Comparison of ENCODE assay signal across 8 cellular contexts in the genomic region with DNA sequence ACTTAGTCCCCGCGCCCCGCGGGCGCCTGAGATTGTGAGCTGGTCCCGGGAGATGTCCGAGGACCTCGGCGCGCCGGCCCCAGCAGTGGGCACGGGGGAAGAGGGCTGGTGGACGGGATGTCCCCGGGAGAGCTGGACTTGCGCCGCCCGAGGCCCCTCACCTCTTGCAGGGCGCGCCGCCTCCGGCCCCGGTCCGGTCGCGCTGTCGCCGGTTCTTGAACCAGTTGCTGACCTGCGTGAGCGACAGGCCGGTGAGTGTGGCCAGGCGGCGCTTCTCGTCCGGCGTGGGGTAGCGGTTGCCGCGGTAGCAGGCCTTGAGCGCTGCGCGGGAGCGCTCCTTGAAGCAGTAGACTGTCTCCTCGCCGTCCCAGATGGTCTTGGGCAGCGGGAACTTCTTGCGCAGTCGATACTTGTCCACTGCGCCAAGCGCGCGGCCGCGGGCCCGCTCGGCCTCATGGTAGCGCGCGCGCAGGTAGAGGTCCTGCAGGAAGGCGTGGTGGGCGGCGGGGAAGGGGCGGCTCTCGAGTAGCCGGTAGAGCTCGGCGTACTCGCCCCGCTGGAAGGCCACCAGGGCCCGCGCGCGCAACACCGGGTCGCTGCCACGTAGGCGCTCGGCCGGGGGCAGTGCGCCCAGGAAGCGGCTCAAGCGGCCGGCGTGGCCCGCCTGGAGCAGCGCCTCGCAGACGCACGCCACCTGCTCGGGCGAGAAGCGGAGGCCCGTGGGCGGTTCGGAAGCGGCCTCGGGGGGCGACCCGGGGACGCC. TPM values are rescaled to one million over a fixed set of nuclear protein-coding genes. Genes with fewer than 3 reads are reported as not detected.
DNase-seq lines count a peak whose midpoint lies in the region; ATAC-seq, FAIRE-seq and TF ChIP-seq lines count a peak whose summit lies in the region.

No MANE protein-coding gene starts in this region.

- ATAC-seq in activated CD8-positive, alpha-beta T cell treated with anti-CD3 and anti-CD28 coated beads for 36 hours = no peak
- no peak for ATAC-seq in activated CD8-positive, alpha-beta T cell treated with anti-CD3 and anti-CD28 coated beads, Interleukin-2, amount 10 ng/mL, durations not matched to agents 7 days and 5 days
- ATAC-seq in HG02970 (IDR thresholded peaks at IDR 0.05; ENCODE audit: low FRiP score, unreplicated experiment) = no peak
- ATAC-seq in GM21390 (IDR thresholded peaks at IDR 0.05; ENCODE audit: unreplicated experiment) = no peak

- DNase-seq in activated CD8-positive, alpha-beta T cell treated with anti-CD3 and anti-CD28 coated beads for 36 hours = peak; percentile 21
- DNase-seq in activated CD8-positive, alpha-beta T cell treated with anti-CD3 and anti-CD28 coated beads, Interleukin-2, amount 10 ng/mL, durations not matched to agents 7 days and 5 days = no peak
- peak; percentile 73 for DNase-seq in NCI-H69 (lab: John Stamatoyannopoulos, UW)
- DNase-seq in brain microvascular endothelial cell = peak; percentile 45
- DNase-seq in immature natural killer cell = peak in 2 of 3 donors; percentile 9 to 17
- DNase-seq in small intestine = peak; percentile 39

- in situ Hi-C loops in brain microvascular endothelial cell (cut with HindIII; ENCODE audit: low pct_ligation_motif_present, low sequenced_read_pairs) = no loop called here

- H3K36me3 ChIP-seq in brain microvascular endothelial cell (replicated peaks) (no peaks in the 10 kb centered on the region), small intestine (ENCODE audit: control insufficient read depth in 2 of 2, insufficient read depth in 2 of 2, low read length in 2 of 2) (no peaks in the 10 kb centered on the region)

- H3K27ac Mint-ChIP-seq in activated CD8-positive, alpha-beta T cell treated with anti-CD3 and anti-CD28 coated beads for 36 hours = no peak overlapping the region
- H3K27ac Mint-ChIP-seq in activated CD8-positive, alpha-beta T cell treated with anti-CD3 and anti-CD28 coated beads, Interleukin-2, amount 10 ng/mL, durations not matched to agents 7 days and 5 days = no peak overlapping the region
- H3K27ac Mint-ChIP-seq in immature natural killer cell = no peak overlapping the region

- peaks cover 12% of the 10 kb centered on the region for H3K4me1 Mint-ChIP-seq in activated CD8-positive, alpha-beta T cell treated with anti-CD3 and anti-CD28 coated beads for 36 hours (ENCODE audit: low read depth)
- H3K4me1 Mint-ChIP-seq in activated CD8-positive, alpha-beta T cell treated with anti-CD3 and anti-CD28 coated beads, Interleukin-2, amount 10 ng/mL, durations not matched to agents 7 days and 5 days (ENCODE audit: low read depth) = peaks cover 23% of the 10 kb centered on the region
- H3K4me1 Mint-ChIP-seq in immature natural killer cell = peaks cover 9 to 14% of the 10 kb centered on the region in 2 donors

- no peaks in the 10 kb centered on the region for H3K9me3 Mint-ChIP-seq in activated CD8-positive, alpha-beta T cell treated with anti-CD3 and anti-CD28 coated beads for 36 hours
- H3K9me3 Mint-ChIP-seq in activated CD8-positive, alpha-beta T cell treated with anti-CD3 and anti-CD28 coated beads, Interleukin-2, amount 10 ng/mL, durations not matched to agents 7 days and 5 days (ENCODE audit: insufficient read depth) = no peaks in the 10 kb centered on the region
- no peaks in the 10 kb centered on the region for H3K9me3 Mint-ChIP-seq in immature natural killer cell

- CTCF ChIA-PET in activated CD8-positive, alpha-beta T cell treated with anti-CD3 and anti-CD28 coated beads for 36 hours (lab: Charles Lee) = interaction anchor here (1.4 to 9.3 kb wide), 12 partner anchors 10 to 134 kb away, joined by 4 to 124 read pairs (median 13); a partner anchor contains a TSS
- CTCF ChIA-PET in activated CD8-positive, alpha-beta T cell treated with anti-CD3 and anti-CD28 coated beads, Interleukin-2, amount 10 ng/mL, durations not matched to agents 7 days and 5 days (lab: Charles Lee) = interaction anchor here (1.0 to 9.4 kb wide), 13 partner anchors 11 to 117 kb away, joined by 3 to 238 read pairs (median 17); a partner anchor contains a TSS

- H3K36me3 Mint-ChIP-seq in activated CD8-positive, alpha-beta T cell treated with anti-CD3 and anti-CD28 coated beads for 36 hours (ENCODE audit: low read depth) = no peaks in the 10 kb centered on the region
- no peaks in the 10 kb centered on the region for H3K36me3 Mint-ChIP-seq in activated CD8-positive, alpha-beta T cell treated with anti-CD3 and anti-CD28 coated beads, Interleukin-2, amount 10 ng/mL, durations not matched to agents 7 days and 5 days (ENCODE audit: low read depth)
- H3K36me3 Mint-ChIP-seq in immature natural killer cell = no peaks in the 10 kb centered on the region

- FAIRE-seq in small intestine (lab: Jason Lieb, UNC) = no peak

- TF ChIP-seq CTCF in activated CD8-positive, alpha-beta T cell treated with anti-CD3 and anti-CD28 coated beads for 36 hours (IDR thresholded peaks at IDR 0.05) = no peak
- TF ChIP-seq CTCF in brain microvascular endothelial cell (IDR thresholded peaks at IDR 0.05; ENCODE audit: low read depth, low read length, missing control alignments) = no peak

- peaks cover 1 to 11% of the 10 kb centered on the region in 2 donors for H3K4me1 ChIP-seq in small intestine (ENCODE audit: control insufficient read depth in 2 of 2, insufficient read depth in 1 of 2, low read depth in 1 of 2, low read length in 1 of 2)

- POLR2A ChIA-PET in activated CD8-positive, alpha-beta T cell treated with anti-CD3 and anti-CD28 coated beads for 36 hours (lab: Charles Lee) = interaction anchor here (0.6 to 4.2 kb wide), 10 partner anchors 11 to 125 kb away, joined by 3 to 27 read pairs (median 4); a partner anchor contains a TSS
- POLR2A ChIA-PET in activated CD8-positive, alpha-beta T cell treated with anti-CD3 and anti-CD28 coated beads, Interleukin-2, amount 10 ng/mL, durations not matched to agents 7 days and 5 days (lab: Charles Lee) = interaction anchor here (0.6 to 1.7 kb wide), 3 partner anchors 13 to 76 kb away, joined by 3 to 8 read pairs (median 6); a partner anchor contains a TSS

- no peaks in the 10 kb centered on the region for H3K9me3 ChIP-seq in small intestine (ENCODE audit: control insufficient read depth, low read depth)

- H3K27me3 ChIP-seq in brain microvascular endothelial cell (replicated peaks) (no peaks in the 10 kb centered on the region), small intestine (ENCODE audit: control insufficient read depth in 2 of 2, insufficient read depth in 2 of 2, low read length in 2 of 2) (peaks cover 0 to 2% of the 10 kb centered on the region in 2 donors)

- peak overlapping the region; percentile 79 for H3K4me3 ChIP-seq in brain microvascular endothelial cell (ENCODE audit: low read depth, low read length)
- H3K4me3 ChIP-seq in small intestine (ENCODE audit: low read depth in 1 of 2, low read length in 2 of 2) = peak overlapping the region; percentile 63 to 68

- intact Hi-C loops in activated CD8-positive, alpha-beta T cell treated with anti-CD3 and anti-CD28 coated beads for 36 hours (cut with micrococcal nuclease) = no loop called here

- H3K27ac ChIP-seq in brain microvascular endothelial cell = peak overlapping the region; percentile 70
- peak overlapping the region; percentile 32 to 90 for H3K27ac ChIP-seq in small intestine (ENCODE audit: low read depth in 1 of 2, low read length in 1 of 2)

- 0 to 2% (median 1%) methylated on average over 84 to 100 of the region's 100 CpGs for WGBS in small intestine, 3 donors

- peak overlapping the region; percentile 65 for H3K4me3 Mint-ChIP-seq in activated CD8-positive, alpha-beta T cell treated with anti-CD3 and anti-CD28 coated beads for 36 hours
- no peak overlapping the region for H3K4me3 Mint-ChIP-seq in activated CD8-positive, alpha-beta T cell treated with anti-CD3 and anti-CD28 coated beads, Interleukin-2, amount 10 ng/mL, durations not matched to agents 7 days and 5 days
- H3K4me3 Mint-ChIP-seq in immature natural killer cell = peak overlapping the region; percentile 61 to 74 (median 69)

- H3K27me3 Mint-ChIP-seq in activated CD8-positive, alpha-beta T cell treated with anti-CD3 and anti-CD28 coated beads for 36 hours = peaks cover 22% of the 10 kb centered on the region
- peaks cover 25% of the 10 kb centered on the region for H3K27me3 Mint-ChIP-seq in activated CD8-positive, alpha-beta T cell treated with anti-CD3 and anti-CD28 coated beads, Interleukin-2, amount 10 ng/mL, durations not matched to agents 7 days and 5 days (ENCODE audit: low read depth)
- peaks cover 6 to 15% (median 12%) of the 10 kb centered on the region in 3 donors for H3K27me3 Mint-ChIP-seq in immature natural killer cell (ENCODE audit: low read depth in 3 of 3)

RNA-seq across cellular contexts. Expression of a gene that starts 1.0 kb away (rescaled TPM):
- total RNA-seq in activated CD8-positive, alpha-beta T cell treated with anti-CD3 and anti-CD28 coated beads for 36 hours = 1 to 10 TPM in 1 of 2 experiments, under 1 TPM in 1; 0.97 to 1.5 TPM
- under 1 TPM; 0.53 to 0.89 TPM for total RNA-seq in activated CD8-positive, alpha-beta T cell treated with anti-CD3 and anti-CD28 coated beads, Interleukin-2, amount 10 ng/mL, durations not matched to agents 7 days and 5 days
- polyA plus RNA-seq in immature natural killer cell (under 1 TPM in 2 of 3 donors, not detected in 1; 0.10 to 0.35 TPM), small intestine (10 to 100 TPM in 1 of 3 donors, 1 to 10 TPM in 2; 1.6 to 12.4 (median 3.5) TPM)

RNA-seq across cellular contexts. Expression of a gene that starts 14.2 kb away (rescaled TPM):
- 1 to 10 TPM; 5.8 to 8.0 TPM for total RNA-seq in activated CD8-positive, alpha-beta T cell treated with anti-CD3 and anti-CD28 coated beads for 36 hours
- 10 to 100 TPM in 1 of 2 experiments, 1 to 10 TPM in 1; 9.9 to 14.4 TPM for total RNA-seq in activated CD8-positive, alpha-beta T cell treated with anti-CD3 and anti-CD28 coated beads, Interleukin-2, amount 10 ng/mL, durations not matched to agents 7 days and 5 days
- polyA plus RNA-seq in immature natural killer cell (1 to 10 TPM in 2 of 3 donors, under 1 TPM in 1; 0.34 to 2.7 (median 1.2) TPM), small intestine (10 to 100 TPM; 12.7 to 42.2 (median 17.0) TPM)

RNA-seq across cellular contexts. Expression of a gene that starts 24.6 kb away (rescaled TPM):
- 10 to 100 TPM; 23.5 to 26.0 TPM for total RNA-seq in activated CD8-positive, alpha-beta T cell treated with anti-CD3 and anti-CD28 coated beads for 36 hours
- total RNA-seq in activated CD8-positive, alpha-beta T cell treated with anti-CD3 and anti-CD28 coated beads, Interleukin-2, amount 10 ng/mL, durations not matched to agents 7 days and 5 days = 10 to 100 TPM; 20.6 TPM
- polyA plus RNA-seq in immature natural killer cell (10 to 100 TPM; 20.2 to 43.9 (median 20.7) TPM), small intestine (10 to 100 TPM in 1 of 3 donors, 1 to 10 TPM in 2; 4.6 to 20.9 (median 4.9) TPM)

RNA-seq across cellular contexts. Expression of a gene that starts 34.8 kb away (rescaled TPM):
- not detected for total RNA-seq in activated CD8-positive, alpha-beta T cell treated with anti-CD3 and anti-CD28 coated beads for 36 hours
- not detected for total RNA-seq in activated CD8-positive, alpha-beta T cell treated with anti-CD3 and anti-CD28 coated beads, Interleukin-2, amount 10 ng/mL, durations not matched to agents 7 days and 5 days
- polyA plus RNA-seq in immature natural killer cell (not detected), small intestine (not detected)

RNA-seq across cellular contexts. Expression of a gene that starts 37.4 kb away (rescaled TPM):
- 10 to 100 TPM; 28.6 to 34.7 TPM for total RNA-seq in activated CD8-positive, alpha-beta T cell treated with anti-CD3 and anti-CD28 coated beads for 36 hours
- total RNA-seq in activated CD8-positive, alpha-beta T cell treated with anti-CD3 and anti-CD28 coated beads, Interleukin-2, amount 10 ng/mL, durations not matched to agents 7 days and 5 days = 10 to 100 TPM; 32.6 to 33.9 TPM
- polyA plus RNA-seq in immature natural killer cell = 10 to 100 TPM in 1 of 3 donors, 1 to 10 TPM in 2; 5.9 to 15.6 (median 7.5) TPM
- 1 to 10 TPM; 5.4 to 9.6 (median 9.0) TPM for polyA plus RNA-seq in small intestine
